ENCODE assay signal across 1 cellular context in the genomic region with DNA sequence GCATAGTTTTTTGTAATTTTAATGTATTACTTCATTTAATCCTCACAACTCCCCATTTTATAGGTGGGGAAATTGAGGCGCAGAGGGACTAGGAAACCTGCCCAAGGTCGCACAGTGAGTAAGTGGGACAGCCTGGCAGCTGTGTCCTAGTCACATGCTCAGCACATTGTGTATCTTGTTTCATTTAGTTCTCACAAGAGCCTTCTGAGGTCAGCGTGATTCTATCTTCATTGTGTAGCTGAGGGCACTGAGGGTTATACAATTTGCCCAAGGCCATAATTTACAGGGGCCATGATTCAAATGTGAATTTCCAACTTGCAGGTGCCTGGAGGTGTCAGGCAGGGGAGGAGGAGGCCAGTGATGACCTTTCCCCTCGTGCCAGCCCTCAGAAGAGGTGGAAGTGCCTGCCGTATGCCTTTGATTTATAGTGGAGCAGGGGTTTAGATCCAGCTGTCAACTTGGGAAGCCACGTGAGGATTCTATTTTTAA.
TF ChIP-seq lines count a peak whose summit lies in the region.

No MANE protein-coding gene starts in this region.

TF ChIP-seq in HepG2, 621 proteins besides CTCF, POLR2A, EP300 and RAD21 (continued from another document and continues in another):
- TF ChIP-seq TFAP4 (IDR thresholded peaks at IDR 0.05; ENCODE audit: borderline replicate concordance, low read depth) (peak; percentile 27; the same call in 1 of the 2 replicates), SP1 (IDR thresholded peaks at IDR 0.05) (no peak), SP1 (CRISPR knock-in tag; IDR thresholded peaks at IDR 0.05) (no peak), NR2F6 (IDR thresholded peaks at IDR 0.05) (peak; percentile 55; the same call in 1 of the 2 replicates), NR2F6 (CRISPR knock-in tag; IDR thresholded peaks at IDR 0.05) (no peak), HNRNPUL1 (IDR thresholded peaks at IDR 0.05; ENCODE audit: low read depth, low read length) (no peak), ZBTB10 (CRISPR knock-in tag; IDR thresholded peaks at IDR 0.05; ENCODE audit: borderline replicate concordance) (no peak), RXRB (CRISPR knock-in tag; IDR thresholded peaks at IDR 0.05; ENCODE audit: borderline replicate concordance) (peak; percentile 83), ZNF7 (CRISPR knock-in tag; IDR thresholded peaks at IDR 0.05) (no peak), MED1 (CRISPR knock-in tag; IDR thresholded peaks at IDR 0.05) (peak; percentile 71), TFE3 (CRISPR knock-in tag; IDR thresholded peaks at IDR 0.05) (peak; percentile 80), HNRNPL (IDR thresholded peaks at IDR 0.05; ENCODE audit: low read depth, low read length) (no peak), ZNF790 (CRISPR knock-in tag; IDR thresholded peaks at IDR 0.05; ENCODE audit: borderline replicate concordance) (0 out of 2 replicates have a peak, but pooled peaks have one; percentile 62), FOXK1 (CRISPR knock-in tag; IDR thresholded peaks at IDR 0.05; ENCODE audit: borderline replicate concordance, low read depth) (0 out of 2 replicates have a peak, but pooled peaks have one; percentile 12), THRA (CRISPR knock-in tag; IDR thresholded peaks at IDR 0.05; ENCODE audit: borderline replicate concordance) (peak; percentile 85; the same call in 1 of the 2 replicates), ZNF777 (CRISPR knock-in tag; IDR thresholded peaks at IDR 0.05) (no peak), MTA3 (CRISPR knock-in tag; IDR thresholded peaks at IDR 0.05) (no peak), SMAD1 (CRISPR knock-in tag; IDR thresholded peaks at IDR 0.05; ENCODE audit: borderline replicate concordance, low read depth) (no peak), ZNF629 (CRISPR knock-in tag; conservative IDR thresholded peaks at IDR 0.05) (peak; percentile 97), GFI1 (CRISPR knock-in tag; IDR thresholded peaks at IDR 0.05; ENCODE audit: borderline replicate concordance) (no peak), ZFY (CRISPR knock-in tag; IDR thresholded peaks at IDR 0.05) (no peak), ZNF562 (CRISPR knock-in tag; IDR thresholded peaks at IDR 0.05; ENCODE audit: borderline replicate concordance) (no peak), ZNF33B (CRISPR knock-in tag; IDR thresholded peaks at IDR 0.05) (no peak), ZNF589 (CRISPR knock-in tag; conservative IDR thresholded peaks at IDR 0.05) (no peak), PHF5A (CRISPR knock-in tag; IDR thresholded peaks at IDR 0.05; ENCODE audit: low read depth, unreplicated experiment) (no peak), ZMYM4 (CRISPR knock-in tag; IDR thresholded peaks at IDR 0.05) (no peak), IRF2 (CRISPR knock-in tag; IDR thresholded peaks at IDR 0.05) (peak; percentile 31; the same call in 1 of the 2 replicates), MIER2 (CRISPR knock-in tag; IDR thresholded peaks at IDR 0.05) (0 out of 2 replicates have a peak, but pooled peaks have one; percentile 28), MXD3 (CRISPR knock-in tag; IDR thresholded peaks at IDR 0.05) (0 out of 2 replicates have a peak, but pooled peaks have one; percentile 20), ZMYM3 (CRISPR knock-in tag; IDR thresholded peaks at IDR 0.05) (peak; percentile 95), HHEX (CRISPR knock-in tag; IDR thresholded peaks at IDR 0.05) (no peak), SETDB1 (CRISPR knock-in tag; IDR thresholded peaks at IDR 0.05; ENCODE audit: borderline replicate concordance) (no peak), ZNF616 (CRISPR knock-in tag; IDR thresholded peaks at IDR 0.05; ENCODE audit: low read depth) (no peak), SNAPC2 (CRISPR knock-in tag; IDR thresholded peaks at IDR 0.05) (0 out of 2 replicates have a peak, but pooled peaks have one; percentile 23), JUN (CRISPR knock-in tag; IDR thresholded peaks at IDR 0.05) (0 out of 2 replicates have a peak, but pooled peaks have one; percentile 33), SRY (CRISPR knock-in tag; IDR thresholded peaks at IDR 0.05) (0 out of 2 replicates have a peak, but pooled peaks have one; percentile 38), SIN3B (IDR thresholded peaks at IDR 0.05; ENCODE audit: low read length) (no peak), NR2C2 (CRISPR knock-in tag; IDR thresholded peaks at IDR 0.05; ENCODE audit: borderline replicate concordance) (no peak), RCOR2 (CRISPR knock-in tag; IDR thresholded peaks at IDR 0.05) (peak; percentile 68; the same call in 1 of the 2 replicates), FOXA3 (CRISPR knock-in tag; IDR thresholded peaks at IDR 0.05) (peak; percentile 19; the same call in 1 of the 2 replicates), CAMTA2 (CRISPR knock-in tag; IDR thresholded peaks at IDR 0.05; ENCODE audit: borderline replicate concordance) (no peak), ZNF10 (CRISPR knock-in tag; IDR thresholded peaks at IDR 0.05; ENCODE audit: borderline replicate concordance, low read depth) (no peak), ZSCAN29 (CRISPR knock-in tag; conservative IDR thresholded peaks at IDR 0.05) (no peak), FOXK2 (IDR thresholded peaks at IDR 0.05) (no peak), MEF2D (CRISPR knock-in tag; IDR thresholded peaks at IDR 0.05) (peak; percentile 43; the same call in 1 of the 2 replicates), KDM5B (CRISPR knock-in tag; IDR thresholded peaks at IDR 0.05; ENCODE audit: borderline replicate concordance) (0 out of 2 replicates have a peak, but pooled peaks have one; percentile 44), ZNF264 (CRISPR knock-in tag; IDR thresholded peaks at IDR 0.05) (no peak), TOPORS (CRISPR knock-in tag; IDR thresholded peaks at IDR 0.05) (0 out of 2 replicates have a peak, but pooled peaks have one; percentile 9), ZBTB7A (CRISPR knock-in tag; IDR thresholded peaks at IDR 0.05) (no peak), FLYWCH1 (CRISPR knock-in tag; IDR thresholded peaks at IDR 0.05) (no peak), TBX2 (CRISPR knock-in tag; IDR thresholded peaks at IDR 0.05; ENCODE audit: borderline replicate concordance) (no peak; the same call in 1 of the 2 replicates), TBX3 (IDR thresholded peaks at IDR 0.05; ENCODE audit: borderline replicate concordance) (no peak), ZNF773 (CRISPR knock-in tag; IDR thresholded peaks at IDR 0.05; ENCODE audit: borderline replicate concordance) (no peak), ATAD3A (CRISPR knock-in tag; IDR thresholded peaks at IDR 0.05) (no peak), TAF1 (CRISPR knock-in tag; IDR thresholded peaks at IDR 0.05) (no peak)
- TF ChIP-seq, protein P1, sequence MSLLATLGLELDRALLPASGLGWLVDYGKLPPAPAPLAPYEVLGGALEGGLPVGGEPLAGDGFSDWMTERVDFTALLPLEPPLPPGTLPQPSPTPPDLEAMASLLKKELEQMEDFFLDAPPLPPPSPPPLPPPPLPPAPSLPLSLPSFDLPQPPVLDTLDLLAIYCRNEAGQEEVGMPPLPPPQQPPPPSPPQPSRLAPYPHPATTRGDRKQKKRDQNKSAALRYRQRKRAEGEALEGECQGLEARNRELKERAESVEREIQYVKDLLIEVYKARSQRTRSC (CRISPR knock-in tag; IDR thresholded peaks at IDR 0.05; ENCODE audit: low read depth): no peak
- TF ChIP-seq, protein P2, sequence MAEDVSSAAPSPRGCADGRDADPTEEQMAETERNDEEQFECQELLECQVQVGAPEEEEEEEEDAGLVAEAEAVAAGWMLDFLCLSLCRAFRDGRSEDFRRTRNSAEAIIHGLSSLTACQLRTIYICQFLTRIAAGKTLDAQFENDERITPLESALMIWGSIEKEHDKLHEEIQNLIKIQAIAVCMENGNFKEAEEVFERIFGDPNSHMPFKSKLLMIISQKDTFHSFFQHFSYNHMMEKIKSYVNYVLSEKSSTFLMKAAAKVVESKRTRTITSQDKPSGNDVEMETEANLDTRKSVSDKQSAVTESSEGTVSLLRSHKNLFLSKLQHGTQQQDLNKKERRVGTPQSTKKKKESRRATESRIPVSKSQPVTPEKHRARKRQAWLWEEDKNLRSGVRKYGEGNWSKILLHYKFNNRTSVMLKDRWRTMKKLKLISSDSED (CRISPR knock-in tag; IDR thresholded peaks at IDR 0.05): no peak
- TF ChIP-seq, protein P3, sequence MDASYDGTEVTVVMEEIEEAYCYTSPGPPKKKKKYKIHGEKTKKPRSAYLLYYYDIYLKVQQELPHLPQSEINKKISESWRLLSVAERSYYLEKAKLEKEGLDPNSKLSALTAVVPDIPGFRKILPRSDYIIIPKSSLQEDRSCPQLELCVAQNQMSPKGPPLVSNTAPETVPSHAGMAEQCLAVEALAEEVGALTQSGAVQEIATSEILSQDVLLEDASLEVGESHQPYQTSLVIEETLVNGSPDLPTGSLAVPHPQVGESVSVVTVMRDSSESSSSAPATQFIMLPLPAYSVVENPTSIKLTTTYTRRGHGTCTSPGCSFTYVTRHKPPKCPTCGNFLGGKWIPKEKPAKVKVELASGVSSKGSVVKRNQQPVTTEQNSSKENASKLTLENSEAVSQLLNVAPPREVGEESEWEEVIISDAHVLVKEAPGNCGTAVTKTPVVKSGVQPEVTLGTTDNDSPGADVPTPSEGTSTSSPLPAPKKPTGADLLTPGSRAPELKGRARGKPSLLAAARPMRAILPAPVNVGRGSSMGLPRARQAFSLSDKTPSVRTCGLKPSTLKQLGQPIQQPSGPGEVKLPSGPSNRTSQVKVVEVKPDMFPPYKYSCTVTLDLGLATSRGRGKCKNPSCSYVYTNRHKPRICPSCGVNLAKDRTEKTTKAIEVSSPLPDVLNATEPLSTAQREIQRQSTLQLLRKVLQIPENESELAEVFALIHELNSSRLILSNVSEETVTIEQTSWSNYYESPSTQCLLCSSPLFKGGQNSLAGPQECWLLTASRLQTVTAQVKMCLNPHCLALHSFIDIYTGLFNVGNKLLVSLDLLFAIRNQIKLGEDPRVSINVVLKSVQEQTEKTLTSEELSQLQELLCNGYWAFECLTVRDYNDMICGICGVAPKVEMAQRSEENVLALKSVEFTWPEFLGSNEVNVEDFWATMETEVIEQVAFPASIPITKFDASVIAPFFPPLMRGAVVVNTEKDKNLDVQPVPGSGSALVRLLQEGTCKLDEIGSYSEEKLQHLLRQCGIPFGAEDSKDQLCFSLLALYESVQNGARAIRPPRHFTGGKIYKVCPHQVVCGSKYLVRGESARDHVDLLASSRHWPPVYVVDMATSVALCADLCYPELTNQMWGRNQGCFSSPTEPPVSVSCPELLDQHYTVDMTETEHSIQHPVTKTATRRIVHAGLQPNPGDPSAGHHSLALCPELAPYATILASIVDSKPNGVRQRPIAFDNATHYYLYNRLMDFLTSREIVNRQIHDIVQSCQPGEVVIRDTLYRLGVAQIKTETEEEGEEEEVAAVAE (CRISPR knock-in tag; IDR thresholded peaks at IDR 0.05; ENCODE audit: borderline replicate concordance): no peak
